Comparison of ENCODE assay signal across 10 cellular contexts in the genomic region with DNA sequence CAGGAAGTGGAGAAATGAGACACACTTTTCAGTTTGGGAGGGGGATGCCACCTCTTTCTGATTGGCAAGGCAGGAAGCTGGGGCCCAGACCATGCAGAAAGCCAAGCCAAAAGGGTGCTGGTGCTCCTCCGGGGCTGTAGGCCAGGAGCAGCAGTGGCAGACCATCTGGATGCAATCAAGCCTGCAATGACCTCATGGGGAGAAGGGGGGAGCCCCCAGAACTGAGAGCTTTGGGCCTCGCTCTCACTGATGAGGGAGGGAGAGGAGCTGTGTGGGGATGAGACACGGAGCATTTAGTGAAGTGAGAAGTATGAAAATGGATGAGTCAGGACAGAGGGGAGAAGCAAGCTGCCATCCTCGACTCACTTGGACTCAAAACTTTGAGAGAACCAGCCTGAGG.
DNase-seq lines count a peak whose midpoint lies in the region; ATAC-seq and TF ChIP-seq lines count a peak whose summit lies in the region.
"Had no signal": no experiment of that assay in that cellular context is flagged by ENCODE, and none has a peak within 500 bp of the region (broad histone marks: within the 10 kb centered on the region; RNA-seq: fewer than 3 reads in every experiment).

No MANE protein-coding gene starts in this region.

- intact Hi-C loops in esophagus muscularis mucosa (cut with DNase I), result no loop called here

- H4K20me1 ChIP-seq in hepatocyte (ENCODE audit: insufficient read depth, poor library complexity, severe bottlenecking) (no peaks in the 10 kb centered on the region), smooth muscle cell (ENCODE audit: low read depth) (no peaks in the 10 kb centered on the region)

- WGBS in hepatocyte (ENCODE audit: low lambda C conversion rate, missing lambda C conversion rate), result 37% methylated on average over 4 of the region's 4 CpGs
- WGBS in esophagus muscularis mucosa, result 29% methylated on average over 4 of the region's 4 CpGs
- WGBS in smooth muscle cell (ENCODE audit: low lambda C conversion rate), result 42% methylated on average over 4 of the region's 4 CpGs

- no peak for TF ChIP-seq POLR2A in esophagus muscularis mucosa (IDR thresholded peaks at IDR 0.05; ENCODE audit: low read depth)

- H3K9me3 ChIP-seq in hepatocyte (ENCODE audit: low read depth), result no peaks in the 10 kb centered on the region
- H3K9me3 ChIP-seq in esophagus muscularis mucosa, result no peaks in the 10 kb centered on the region
- H3K9me3 ChIP-seq in smooth muscle cell (replicated peaks; ENCODE audit: low read depth), result no peaks in the 10 kb centered on the region

- TF ChIP-seq CTCF in BJ (IDR thresholded peaks at IDR 0.05; ENCODE audit: insufficient read depth, low read depth, low read length) (no peak), hepatocyte (IDR thresholded peaks at IDR 0.05; ENCODE audit: poor library complexity) (no peak), esophagus muscularis mucosa (IDR thresholded peaks at IDR 0.05) (no peak), smooth muscle cell (IDR thresholded peaks at IDR 0.05; ENCODE audit: borderline replicate concordance, insufficient read depth, poor library complexity, severe bottlenecking) (no peak)

- peaks cover 10% of the 10 kb centered on the region for H3K4me1 ChIP-seq in hepatocyte (ENCODE audit: insufficient read depth)
- H3K4me1 ChIP-seq in esophagus muscularis mucosa, result no peaks in the 10 kb centered on the region
- H3K4me1 ChIP-seq in smooth muscle cell (ENCODE audit: low read depth), result no peaks in the 10 kb centered on the region

- H3F3A ChIP-seq in smooth muscle cell (ENCODE audit: low read depth), result no peaks in the 10 kb centered on the region

- peak; percentile 88 for ATAC-seq in GM19463 (IDR thresholded peaks at IDR 0.05; ENCODE audit: unreplicated experiment)

- no peaks in the 10 kb centered on the region for H3K27me3 ChIP-seq in BJ (ENCODE audit: control insufficient read depth, insufficient read depth, low read length)
- no peaks in the 10 kb centered on the region for H3K27me3 ChIP-seq in hepatocyte
- no peaks in the 10 kb centered on the region for H3K27me3 ChIP-seq in esophagus muscularis mucosa
- no peaks in the 10 kb centered on the region for H3K27me3 ChIP-seq in smooth muscle cell (ENCODE audit: low read depth)

- H3K4me2 ChIP-seq in hepatocyte (no peak overlapping the region), smooth muscle cell (no peak overlapping the region)

- H3K4me3 ChIP-seq in BJ (ENCODE audit: low read depth, low read length) (no peak overlapping the region), hepatocyte (no peak overlapping the region), esophagus muscularis mucosa (no peak overlapping the region), smooth muscle cell (no peak overlapping the region)

- POLR2A ChIA-PET in BJ (lab: Charles Lee), result no interaction called here

- DNase-seq in BJ (ENCODE audit: low read depth) (peak; percentile 18), HS-5 (ENCODE audit: low read depth) (peak; percentile 45), hepatocyte (ENCODE audit: low spot score) (peak; percentile 47), GM19240 (ENCODE audit: insufficient read length, low spot score) (no peak), esophagus muscularis mucosa (ENCODE audit: extremely low spot score) (no peak), smooth muscle cell (lab: John Stamatoyannopoulos, UW; ENCODE audit: unreplicated experiment) (no peak), NCI-H526 (lab: John Stamatoyannopoulos, UW) (no peak)
- DNase-seq: caudate nucleus; CD4-positive, alpha-beta memory T cell had no signal

- peak overlapping the region; percentile 60 for H3K27ac ChIP-seq in hepatocyte
- no peak overlapping the region for H3K27ac ChIP-seq in esophagus muscularis mucosa (replicated peaks in 1 of 4)
- H3K27ac ChIP-seq in smooth muscle cell (ENCODE audit: low read depth), result no peak overlapping the region

- CTCF ChIA-PET in BJ (lab: Yijun Ruan, JAX), result interaction anchor here (1.6 to 3.3 kb wide), 2 partner anchors 24 to 535 kb away, joined by 4 to 18 read pairs; no protein-coding TSS in a partner anchor

- H2AFZ ChIP-seq in hepatocyte (no peak overlapping the region), smooth muscle cell (ENCODE audit: low read depth) (no peak overlapping the region)

- no peaks in the 10 kb centered on the region for H3K9me2 ChIP-seq in hepatocyte (replicated peaks; ENCODE audit: insufficient read depth)

- no peak for TF ChIP-seq EP300 in esophagus muscularis mucosa (IDR thresholded peaks at IDR 0.05)

- H3K9ac ChIP-seq in smooth muscle cell (ENCODE audit: low read depth), result no peak overlapping the region

- H3K36me3 ChIP-seq in BJ (ENCODE audit: control insufficient read depth, insufficient read depth, low read length) (no peaks in the 10 kb centered on the region), hepatocyte (replicated peaks; ENCODE audit: insufficient read depth, low read depth) (no peaks in the 10 kb centered on the region), esophagus muscularis mucosa (no peaks in the 10 kb centered on the region), smooth muscle cell (ENCODE audit: low read depth) (no peaks in the 10 kb centered on the region)

- H3K79me2 ChIP-seq in hepatocyte (no peaks in the 10 kb centered on the region), smooth muscle cell (ENCODE audit: low read depth) (no peaks in the 10 kb centered on the region)

Comparison
In these comparisons a context has a peak if more than half of its experiments do, and no peak if none do; other contexts are left out.
1. DNase-seq: peak in BJ (single experiment), HS-5 (single experiment) and hepatocyte (single experiment); none in GM19240 (single experiment), esophagus muscularis mucosa (single experiment), smooth muscle cell (single experiment) and NCI-H526 (0 of 2).